Comparison of ENCODE assay signal across 15 cellular contexts in the genomic region with DNA sequence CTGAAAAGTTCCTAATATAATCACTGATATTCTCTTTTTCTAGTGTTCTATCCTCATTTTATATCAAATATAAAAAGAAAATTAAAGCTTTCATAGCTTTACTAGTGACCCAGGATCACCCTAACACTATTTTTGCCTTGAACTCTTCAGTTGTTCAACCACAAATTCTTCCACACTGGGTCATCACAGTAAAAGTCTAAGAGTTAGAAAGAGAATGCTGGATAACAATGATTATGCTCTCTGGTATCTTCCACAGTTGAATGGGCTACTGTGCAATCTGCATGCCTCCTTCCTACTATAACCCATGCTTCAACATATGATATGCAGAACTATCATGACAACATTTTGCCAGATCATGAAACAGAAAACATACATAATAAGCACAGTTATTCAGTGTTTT. TPM values are rescaled to one million over a fixed set of nuclear protein-coding genes. Genes with fewer than 3 reads are reported as not detected.
DNase-seq lines count a peak whose midpoint lies in the region; ATAC-seq and TF ChIP-seq lines count a peak whose summit lies in the region.
"Had no signal": no experiment of that assay in that cellular context is flagged by ENCODE, and none has a peak within 500 bp of the region (broad histone marks: within the 10 kb centered on the region; RNA-seq: fewer than 3 reads in every experiment).

No MANE protein-coding gene starts in this region.

- intact Hi-C loops in activated CD8-positive, alpha-beta T cell treated with anti-CD3 and anti-CD28 coated beads for 36 hours (cut with micrococcal nuclease): no loop called here
- intact Hi-C loops in adrenal gland (cut with DNase I) (no loop called here), heart left ventricle (cut with DNase I) (no loop called here)

- TF ChIP-seq CTCF in epithelial cell of proximal tubule (conservative IDR thresholded peaks at IDR 0.05; ENCODE audit: low read depth, low read length) (no peak), osteoblast (IDR thresholded peaks at IDR 0.05; ENCODE audit: extremely low read depth, low read depth, low read length) (no peak), adrenal gland (IDR thresholded peaks at IDR 0.05) (no peak), heart left ventricle (IDR thresholded peaks at IDR 0.05) (no peak)
- no peak for TF ChIP-seq CTCF in activated CD8-positive, alpha-beta T cell treated with anti-CD3 and anti-CD28 coated beads for 36 hours (IDR thresholded peaks at IDR 0.05)

- CTCF ChIA-PET in activated CD8-positive, alpha-beta T cell treated with anti-CD3 and anti-CD28 coated beads for 36 hours (lab: Charles Lee): interaction anchor here (1.1 to 2.7 kb wide), 4 partner anchors 8 to 224 kb away, joined by 3 to 12 read pairs (median 4); no protein-coding TSS in a partner anchor

- peaks cover 9% of the 10 kb centered on the region for H3K27me3 Mint-ChIP-seq in activated CD8-positive, alpha-beta T cell treated with anti-CD3 and anti-CD28 coated beads for 36 hours

- H3K4me1 Mint-ChIP-seq in activated CD8-positive, alpha-beta T cell treated with anti-CD3 and anti-CD28 coated beads for 36 hours (ENCODE audit: low read depth): peaks cover 5% of the 10 kb centered on the region

- H3K27me3 ChIP-seq in osteoblast (ENCODE audit: insufficient read depth, low read length) (no peaks in the 10 kb centered on the region), adrenal gland (no peaks in the 10 kb centered on the region), heart left ventricle (no peaks in the 10 kb centered on the region)

- H3K36me3 ChIP-seq in osteoblast (ENCODE audit: insufficient read depth, low read length) (no peaks in the 10 kb centered on the region), adrenal gland (replicated peaks in 1 of 2) (no peaks in the 10 kb centered on the region), heart left ventricle (no peaks in the 10 kb centered on the region)
- H3K36me3 ChIP-seq: lower lobe of right lung had no signal

- no peaks in the 10 kb centered on the region for H3K9me3 ChIP-seq in osteoblast (ENCODE audit: low read depth, low read length)
- no peaks in the 10 kb centered on the region for H3K9me3 ChIP-seq in adrenal gland (replicated peaks in 1 of 3)
- H3K9me3 ChIP-seq in heart left ventricle: no peaks in the 10 kb centered on the region
- H3K9me3 ChIP-seq: lower lobe of right lung had no signal

- no peaks in the 10 kb centered on the region for H3K9me3 Mint-ChIP-seq in activated CD8-positive, alpha-beta T cell treated with anti-CD3 and anti-CD28 coated beads for 36 hours
- H3K9me3 Mint-ChIP-seq: activated naive CD8-positive, alpha-beta T cell treated with anti-CD3 and anti-CD28 coated beads, Interleukin-2, amount 50 U/mL, for 24 hours; CD8-positive, alpha-beta memory T cell had no signal

- DNase-seq in EL (peak; percentile 84), RPMI7951 (ENCODE audit: low read depth) (peak; percentile 74), epithelial cell of proximal tubule (ENCODE audit: low read depth) (peak; percentile 59), osteoblast (ENCODE audit: insufficient read length, low spot score, missing footprints) (no peak), adrenal gland (no peak), heart left ventricle (no peak)
- no peak for DNase-seq in activated CD8-positive, alpha-beta T cell treated with anti-CD3 and anti-CD28 coated beads for 36 hours
- DNase-seq: activated CD4-positive, CD25-positive, alpha-beta regulatory T cell; activated naive CD8-positive, alpha-beta T cell treated with anti-CD3 and anti-CD28 coated beads, Interleukin-2, amount 50 U/mL, for 24 hours; CD8-positive, alpha-beta memory T cell; hippocampal formation; lower lobe of right lung; NCI-H1436 treated with DMSO at 0.1 percent for 48 hours had no signal

- no peaks in the 10 kb centered on the region for H4K20me1 ChIP-seq in osteoblast (ENCODE audit: insufficient read depth, low read length)

- TF ChIP-seq POLR2A in adrenal gland (IDR thresholded peaks at IDR 0.05): no peak
- TF ChIP-seq POLR2A in heart left ventricle (IDR thresholded peaks at IDR 0.05): no peak

- H3K27ac ChIP-seq in osteoblast (ENCODE audit: low read depth, low read length): peak overlapping the region; percentile 81
- H3K27ac ChIP-seq in adrenal gland: no peak overlapping the region
- H3K27ac ChIP-seq in heart left ventricle: no peak overlapping the region
- H3K27ac ChIP-seq: lower lobe of right lung had no signal

- no peak overlapping the region for H3K4me3 ChIP-seq in epithelial cell of proximal tubule (ENCODE audit: low read depth, low read length)
- no peak overlapping the region for H3K4me3 ChIP-seq in osteoblast (ENCODE audit: insufficient read depth, low read length)
- H3K4me3 ChIP-seq in adrenal gland: no peak overlapping the region
- H3K4me3 ChIP-seq in heart left ventricle: no peak overlapping the region
- H3K4me3 ChIP-seq: lower lobe of right lung, SK-N-MC had no signal

- H3K4me1 ChIP-seq in osteoblast (ENCODE audit: insufficient read depth, low read length) (peaks cover 24% of the 10 kb centered on the region), adrenal gland (replicated peaks in 1 of 2) (peaks cover 0 to 25% of the 10 kb centered on the region in 2 donors), heart left ventricle (peaks cover 0 to 33% (median 15%) of the 10 kb centered on the region in 12 donors)

- POLR2A ChIA-PET in activated CD8-positive, alpha-beta T cell treated with anti-CD3 and anti-CD28 coated beads for 36 hours (lab: Charles Lee): interaction anchor here (0.6 to 0.7 kb wide), 3 partner anchors 15 to 241 kb away, joined by 3 read pairs; no protein-coding TSS in a partner anchor

- H3K27ac Mint-ChIP-seq in activated CD8-positive, alpha-beta T cell treated with anti-CD3 and anti-CD28 coated beads for 36 hours: no peak overlapping the region
- H3K27ac Mint-ChIP-seq: activated naive CD8-positive, alpha-beta T cell treated with anti-CD3 and anti-CD28 coated beads, Interleukin-2, amount 50 U/mL, for 24 hours had no signal

- H3K4me2 ChIP-seq in osteoblast (ENCODE audit: insufficient read depth, low read length): peak overlapping the region; percentile 63

- H3K4me3 Mint-ChIP-seq in activated CD8-positive, alpha-beta T cell treated with anti-CD3 and anti-CD28 coated beads for 36 hours: no peak overlapping the region
- H3K4me3 Mint-ChIP-seq: activated naive CD8-positive, alpha-beta T cell treated with anti-CD3 and anti-CD28 coated beads, Interleukin-2, amount 50 U/mL, for 24 hours; CD8-positive, alpha-beta memory T cell had no signal

- no peaks in the 10 kb centered on the region for H3K36me3 Mint-ChIP-seq in activated CD8-positive, alpha-beta T cell treated with anti-CD3 and anti-CD28 coated beads for 36 hours (ENCODE audit: low read depth)
- H3K36me3 Mint-ChIP-seq: CD8-positive, alpha-beta memory T cell had no signal

- no peak overlapping the region for H2AFZ ChIP-seq in osteoblast (ENCODE audit: low read length)

- H3K79me2 ChIP-seq in osteoblast (ENCODE audit: insufficient read depth, low read length): no peaks in the 10 kb centered on the region

- no peak for ATAC-seq in HG03097 (IDR thresholded peaks at IDR 0.05; ENCODE audit: low FRiP score, unreplicated experiment)
- ATAC-seq in activated CD8-positive, alpha-beta T cell treated with anti-CD3 and anti-CD28 coated beads for 36 hours: no peak
- ATAC-seq in heart left ventricle: no peak
- ATAC-seq: activated naive CD8-positive, alpha-beta T cell treated with anti-CD3 and anti-CD28 coated beads, Interleukin-2, amount 50 U/mL, for 24 hours; lower lobe of right lung had no signal

RNA-seq across cellular contexts. Expression of a gene that starts 32.3 kb away (rescaled TPM):
- 131 and 163 TPM in 2 replicates for total RNA-seq in RPMI7951 (2014; rRNA removed; shearing (Covaris generic))
- total RNA-seq in epithelial cell of proximal tubule (12.2 and 22.5 TPM in 2 replicates), osteoblast (33.7 and 54.5 TPM in 2 replicates), adrenal gland (10 to 100 TPM; 17.7 to 32.4 (median 21.8) TPM), heart left ventricle (10 to 100 TPM in 8 of 9 donors, 1 to 10 TPM in 1; 8.6 to 24.3 (median 19.3) TPM)
- total RNA-seq in activated CD8-positive, alpha-beta T cell treated with anti-CD3 and anti-CD28 coated beads for 36 hours: 1 to 10 TPM; 2.9 to 3.0 TPM
- polyA plus RNA-seq in adrenal gland (10 to 100 TPM in 2 of 3 donors, 1 to 10 TPM in 1; 7.6 to 34.2 (median 11.9) TPM), heart left ventricle (10 to 100 TPM in 1 of 2 donors, 1 to 10 TPM in 1; 6.9 to 10.2 TPM)

Comparison
In these comparisons a context has a peak if more than half of its experiments do, and no peak if none do; other contexts are left out.
1. DNase-seq: peak in EL (single experiment), RPMI7951 (single experiment) and epithelial cell of proximal tubule (single experiment); none in osteoblast (single experiment), activated CD8-positive, alpha-beta T cell treated with anti-CD3 and anti-CD28 coated beads for 36 hours (single experiment), adrenal gland (0 of 7) and heart left ventricle (0 of 5).